1 cellular context compared by ENCODE assay signal in the genomic region with DNA sequence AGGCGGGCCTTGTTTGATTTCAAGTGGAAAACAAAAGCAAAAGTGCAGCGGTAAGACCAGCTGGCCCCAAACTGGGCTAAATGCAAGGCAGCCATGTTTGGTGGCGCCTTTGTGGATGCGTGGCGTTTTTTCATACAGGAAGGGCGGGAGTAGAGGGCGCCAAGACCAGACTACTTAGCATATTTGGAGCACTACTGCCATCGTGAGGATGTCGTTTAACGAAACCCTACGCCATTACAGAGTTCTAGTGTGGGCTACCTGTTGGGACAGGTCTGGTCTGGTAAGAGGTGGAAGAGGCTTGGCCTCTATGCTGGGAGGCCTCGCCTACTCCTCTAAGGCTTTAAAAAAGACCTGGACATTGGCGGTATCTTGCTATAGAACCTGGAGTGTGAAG.
TF ChIP-seq lines count a peak whose summit lies in the region.

No MANE protein-coding gene starts in this region.

TF ChIP-seq in GM12878, 131 proteins besides CTCF, POLR2A, EP300 and RAD21 (continued from another document):
- peak; percentile 56 for TF ChIP-seq RELA (IDR thresholded peaks at IDR 0.05; ENCODE audit: borderline replicate concordance, partially characterized antibody)
- peak; percentile 100 for TF ChIP-seq ZNF384 (IDR thresholded peaks at IDR 0.05; ENCODE audit: borderline replicate concordance, low read depth, low read length)
- TF ChIP-seq BHLHE40 (IDR thresholded peaks at IDR 0.05; ENCODE audit: borderline replicate concordance in 1 of 2, low read depth in 2 of 2, low read length in 1 of 2): 0 out of 4 replicates have a peak, but pooled peaks of 1 of the 2 experiments have one; percentile 12
- TF ChIP-seq, protein P1, sequence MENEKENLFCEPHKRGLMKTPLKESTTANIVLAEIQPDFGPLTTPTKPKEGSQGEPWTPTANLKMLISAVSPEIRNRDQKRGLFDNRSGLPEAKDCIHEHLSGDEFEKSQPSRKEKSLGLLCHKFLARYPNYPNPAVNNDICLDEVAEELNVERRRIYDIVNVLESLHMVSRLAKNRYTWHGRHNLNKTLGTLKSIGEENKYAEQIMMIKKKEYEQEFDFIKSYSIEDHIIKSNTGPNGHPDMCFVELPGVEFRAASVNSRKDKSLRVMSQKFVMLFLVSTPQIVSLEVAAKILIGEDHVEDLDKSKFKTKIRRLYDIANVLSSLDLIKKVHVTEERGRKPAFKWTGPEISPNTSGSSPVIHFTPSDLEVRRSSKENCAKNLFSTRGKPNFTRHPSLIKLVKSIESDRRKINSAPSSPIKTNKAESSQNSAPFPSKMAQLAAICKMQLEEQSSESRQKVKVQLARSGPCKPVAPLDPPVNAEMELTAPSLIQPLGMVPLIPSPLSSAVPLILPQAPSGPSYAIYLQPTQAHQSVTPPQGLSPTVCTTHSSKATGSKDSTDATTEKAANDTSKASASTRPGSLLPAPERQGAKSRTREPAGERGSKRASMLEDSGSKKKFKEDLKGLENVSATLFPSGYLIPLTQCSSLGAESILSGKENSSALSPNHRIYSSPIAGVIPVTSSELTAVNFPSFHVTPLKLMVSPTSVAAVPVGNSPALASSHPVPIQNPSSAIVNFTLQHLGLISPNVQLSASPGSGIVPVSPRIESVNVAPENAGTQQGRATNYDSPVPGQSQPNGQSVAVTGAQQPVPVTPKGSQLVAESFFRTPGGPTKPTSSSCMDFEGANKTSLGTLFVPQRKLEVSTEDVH (IDR thresholded peaks at IDR 0.05; ENCODE audit: low read depth, partially characterized antibody): no peak
- 0 out of 2 replicates have a peak, but pooled peaks have one; percentile 8 for TF ChIP-seq ZNF687 (IDR thresholded peaks at IDR 0.05)
- no peak for TF ChIP-seq ZZZ3 (IDR thresholded peaks at IDR 0.05; ENCODE audit: control insufficient read depth, insufficient read length, low read depth)
- TF ChIP-seq ATF2 (IDR thresholded peaks at IDR 0.05; ENCODE audit: low read length): no peak
- TF ChIP-seq RFX5 (IDR thresholded peaks at IDR 0.05; ENCODE audit: low read depth, low read length): no peak
- no peak for TF ChIP-seq BRCA1 (IDR thresholded peaks at IDR 0.05; ENCODE audit: low read depth, low read length)
- TF ChIP-seq ATF3 (IDR thresholded peaks at IDR 0.05; ENCODE audit: borderline replicate concordance, extremely low read depth, low read depth, low read length): no peak
- TF ChIP-seq CBX3 (IDR thresholded peaks at IDR 0.05; ENCODE audit: borderline replicate concordance, low read depth): no peak
- TF ChIP-seq YY1 (IDR thresholded peaks at IDR 0.05; ENCODE audit: low read depth, low read length): peak; percentile 96
- TF ChIP-seq SMC3 (IDR thresholded peaks at IDR 0.05; ENCODE audit: borderline replicate concordance, low read length): peak; percentile 53; the same call in 1 of the 2 replicates
- no peak for TF ChIP-seq ZNF207 (IDR thresholded peaks at IDR 0.05; ENCODE audit: borderline replicate concordance)
TF ChIP-seq in GM12878: peak in this region for 32.
